In the genomic region with DNA sequence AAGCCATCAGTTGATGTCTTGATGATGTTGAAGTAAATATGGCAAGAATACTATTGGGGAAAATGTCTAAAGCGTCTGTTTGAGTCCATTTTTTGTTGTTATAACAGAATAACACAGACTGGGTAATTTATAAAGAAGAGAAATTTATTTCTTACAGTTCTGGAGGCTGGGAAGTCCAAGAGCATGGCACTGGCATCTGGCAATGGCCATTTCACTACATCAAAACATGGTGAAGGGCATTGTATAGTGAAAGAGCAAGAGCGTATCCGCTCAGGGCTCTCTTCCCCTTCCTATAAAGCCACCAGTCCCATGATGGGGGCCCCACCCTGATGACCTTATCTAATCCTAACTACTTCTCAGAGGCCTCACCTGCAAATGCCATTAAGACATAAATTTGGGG, we compare ENCODE assay signal across 34 cellular contexts. TPM values are rescaled to one million over a fixed set of nuclear protein-coding genes. Genes with fewer than 3 reads are reported as not detected.
"Had no signal": no experiment of that assay in that cellular context is flagged by ENCODE, and none has a peak within 500 bp of the region (broad histone marks: within the 10 kb centered on the region; RNA-seq: fewer than 3 reads in every experiment).

No MANE protein-coding gene starts in this region.

- DNase-seq: Karpas-422, Kasumi-1, MG63, MM.1S, MV-4-11, NCI-H1048, NCI-H1092, NCI-H1092 treated with DMSO at 0.1 percent for 48 hours, NCI-H1105, NCI-H1105 treated with DMSO at 0.1 percent for 48 hours, NCI-H1417, NCI-H1417 treated with DMSO at 0.1 percent for 48 hours, NCI-H1436, NCI-H1436 treated with DMSO at 0.1 percent for 48 hours, NCI-H146, NCI-H1694, NCI-H1694 treated with DMSO at 0.1 percent for 48 hours, NCI-H187, NCI-H187 treated with DMSO at 0.1 percent for 48 hours, NCI-H1930, NCI-H2029, NCI-H2029 treated with DMSO at 0.1 percent for 48 hours, NCI-H2081 treated with DMSO at 0.1 percent for 48 hours, NCI-H2107, NCI-H2171, NCI-H2171 treated with DMSO at 0.1 percent for 48 hours, NCI-H2227 treated with DMSO at 0.1 percent for 48 hours, NCI-H226, NCI-H345, NCI-H446, NCI-H446 treated with DMSO at 0.1 percent for 48 hours, NCI-H510A, NCI-H510A treated with DMSO at 0.1 percent for 48 hours had no signal

- H3K9me3 ChIP-seq: MG63 had no signal

- H3K27me3 ChIP-seq: MG63 had no signal

- H3K36me3 ChIP-seq: MG63 had no signal

- H3K4me3 ChIP-seq: MG63 had no signal

RNA-seq across cellular contexts. Expression of a gene that starts 56.2 kb away (rescaled TPM):
- total RNA-seq: NCI-H460 had no signal
